16 cellular contexts compared by ENCODE assay signal in genomic region chr20:45487231-45487635, GRCh38. TPM values are rescaled to one million over a fixed set of nuclear protein-coding genes. Genes with fewer than 3 reads are reported as not detected.
DNase-seq lines count a peak whose midpoint lies in the region; ATAC-seq and TF ChIP-seq lines count a peak whose summit lies in the region.
"Had no signal": no experiment of that assay in that cellular context is flagged by ENCODE, and none has a peak within 500 bp of the region (broad histone marks: within the 10 kb centered on the region; RNA-seq: fewer than 3 reads in every experiment).

No MANE protein-coding gene starts in this region.

- no peak overlapping the region for H3K27ac Mint-ChIP-seq in activated CD8-positive, alpha-beta memory T cell treated with anti-CD3 and anti-CD28 coated beads, Interleukin-2, amount 10 ng/mL, durations not matched to agents 7 days and 5 days
- no peak overlapping the region for H3K27ac Mint-ChIP-seq in type B pancreatic cell

- CTCF ChIA-PET in activated CD8-positive, alpha-beta memory T cell treated with anti-CD3 and anti-CD28 coated beads, Interleukin-2, amount 10 ng/mL, durations not matched to agents 7 days and 5 days (lab: Charles Lee) = no interaction called here

- no peaks in the 10 kb centered on the region for H4K20me1 ChIP-seq in hepatocyte (ENCODE audit: insufficient read depth, poor library complexity, severe bottlenecking)

- no peak overlapping the region for H3K4me3 ChIP-seq in hepatocyte
- H3K4me3 ChIP-seq: skin epidermis had no signal

- no peak overlapping the region for H3K27ac ChIP-seq in hepatocyte
- H3K27ac ChIP-seq: skin epidermis had no signal

- H3K9me2 ChIP-seq in hepatocyte (replicated peaks; ENCODE audit: insufficient read depth) = no peaks in the 10 kb centered on the region

- no peak overlapping the region for H3K4me2 ChIP-seq in hepatocyte

- no peak overlapping the region for H2AFZ ChIP-seq in hepatocyte

- peaks cover 4% of the 10 kb centered on the region for H3K27me3 ChIP-seq in hepatocyte

- no peak for DNase-seq in activated CD8-positive, alpha-beta memory T cell treated with anti-CD3 and anti-CD28 coated beads, Interleukin-2, amount 10 ng/mL, durations not matched to agents 7 days and 5 days
- DNase-seq in activated CD8-positive, alpha-beta memory T cell treated with anti-CD3 and anti-CD28 coated beads, Interleukin-2, amount 50 U/mL, for 48 hours = no peak
- peak; percentile 59 for DNase-seq in NCI-H146 treated with DMSO at 0.1 percent for 48 hours (lab: John Stamatoyannopoulos, UW; ENCODE audit: unreplicated experiment)
- no peak for DNase-seq in hepatocyte (ENCODE audit: low spot score)
- DNase-seq in type B pancreatic cell (ENCODE audit: extremely low spot score, unreplicated experiment) = no peak
- no peak for DNase-seq in effector CD4-positive, alpha-beta T cell
- DNase-seq in SW 1271 (lab: John Stamatoyannopoulos, UW) = no peak
- DNase-seq in hypothalamus (lab: John Stamatoyannopoulos, UW) = no peak
- DNase-seq: activated effector memory CD4-positive, alpha-beta T cell treated with anti-CD3 and anti-CD28 coated beads, Interleukin-2, amount 50 U/mL, for 16 hours; AML-193; cerebellar nuclear complex; NCI-H1048; stimulated activated CD8-positive, alpha-beta memory T cell treated with anti-CD3 and anti-CD28 coated beads, Interleukin-4, amount 100 ng/mL, for 48 hours had no signal

- WGBS in hepatocyte (ENCODE audit: low lambda C conversion rate, missing lambda C conversion rate) = 33% methylated on average over 9 of the region's 20 CpGs

- no peaks in the 10 kb centered on the region for H3K36me3 Mint-ChIP-seq in activated CD8-positive, alpha-beta memory T cell treated with anti-CD3 and anti-CD28 coated beads, Interleukin-2, amount 10 ng/mL, durations not matched to agents 7 days and 5 days
- no peaks in the 10 kb centered on the region for H3K36me3 Mint-ChIP-seq in type B pancreatic cell

- H3K4me1 Mint-ChIP-seq in activated CD8-positive, alpha-beta memory T cell treated with anti-CD3 and anti-CD28 coated beads, Interleukin-2, amount 10 ng/mL, durations not matched to agents 7 days and 5 days = no peaks in the 10 kb centered on the region
- no peaks in the 10 kb centered on the region for H3K4me1 Mint-ChIP-seq in type B pancreatic cell (ENCODE audit: unreplicated experiment)

- TF ChIP-seq CTCF in hepatocyte (IDR thresholded peaks at IDR 0.05; ENCODE audit: poor library complexity) (peak; percentile 39), type B pancreatic cell (conservative IDR thresholded peaks at IDR 0.05) (peak; percentile 67)

- H3K27me3 Mint-ChIP-seq in activated CD8-positive, alpha-beta memory T cell treated with anti-CD3 and anti-CD28 coated beads, Interleukin-2, amount 10 ng/mL, durations not matched to agents 7 days and 5 days = peaks cover 52% of the 10 kb centered on the region
- peaks cover 4% of the 10 kb centered on the region for H3K27me3 Mint-ChIP-seq in type B pancreatic cell

- H3K9me3 Mint-ChIP-seq in activated CD8-positive, alpha-beta memory T cell treated with anti-CD3 and anti-CD28 coated beads, Interleukin-2, amount 10 ng/mL, durations not matched to agents 7 days and 5 days (ENCODE audit: low read depth) = no peaks in the 10 kb centered on the region
- H3K9me3 Mint-ChIP-seq in type B pancreatic cell = no peaks in the 10 kb centered on the region

- peak; percentile 20 for ATAC-seq in activated CD8-positive, alpha-beta memory T cell treated with anti-CD3 and anti-CD28 coated beads, Interleukin-2, amount 10 ng/mL, durations not matched to agents 7 days and 5 days

- H3K36me3 ChIP-seq in hepatocyte (replicated peaks; ENCODE audit: insufficient read depth, low read depth) = no peaks in the 10 kb centered on the region

- no peaks in the 10 kb centered on the region for H3K79me2 ChIP-seq in hepatocyte

- H3K4me1 ChIP-seq in hepatocyte (ENCODE audit: insufficient read depth) = no peaks in the 10 kb centered on the region

- H3K9me3 ChIP-seq in hepatocyte (ENCODE audit: low read depth) = no peaks in the 10 kb centered on the region

- no peak overlapping the region for H3K4me3 Mint-ChIP-seq in activated CD8-positive, alpha-beta memory T cell treated with anti-CD3 and anti-CD28 coated beads, Interleukin-2, amount 10 ng/mL, durations not matched to agents 7 days and 5 days
- H3K4me3 Mint-ChIP-seq in type B pancreatic cell = no peak overlapping the region

RNA-seq across cellular contexts. Expression of gene WFDC2, which starts 17.7 kb away (rescaled TPM):
- not detected for total RNA-seq in activated CD8-positive, alpha-beta memory T cell treated with anti-CD3 and anti-CD28 coated beads, Interleukin-2, amount 10 ng/mL, durations not matched to agents 7 days and 5 days
- 12.6 and 16.7 TPM in 2 replicates for total RNA-seq in hepatocyte
- 92.1 and 99.1 TPM in 2 replicates for polyA plus RNA-seq in hepatocyte
- 64.4 and 98.9 TPM in 2 replicates for total RNA-seq in type B pancreatic cell (ENCODE audit: low replicate concordance)
- total RNA-seq: mononuclear cell had no signal

RNA-seq across cellular contexts. Expression of gene SPINT3, which starts 28.2 kb away (rescaled TPM):
- total RNA-seq in activated CD8-positive, alpha-beta memory T cell treated with anti-CD3 and anti-CD28 coated beads, Interleukin-2, amount 10 ng/mL, durations not matched to agents 7 days and 5 days = not detected
- total RNA-seq in hepatocyte (not detected in 2 replicates), type B pancreatic cell (ENCODE audit: low replicate concordance) (not detected in 2 replicates)
- polyA plus RNA-seq in hepatocyte = not detected in 2 replicates
- total RNA-seq: frontal cortex, mononuclear cell had no signal

RNA-seq across cellular contexts. Expression of gene WFDC6, which starts 52.0 kb away (rescaled TPM):
- not detected for total RNA-seq in activated CD8-positive, alpha-beta memory T cell treated with anti-CD3 and anti-CD28 coated beads, Interleukin-2, amount 10 ng/mL, durations not matched to agents 7 days and 5 days
- not detected in 2 replicates for total RNA-seq in hepatocyte
- polyA plus RNA-seq in hepatocyte = not detected in 2 replicates
- total RNA-seq in type B pancreatic cell (ENCODE audit: low replicate concordance) = 0.50 TPM in 1 of 2 replicates, not detected in the other
- total RNA-seq: frontal cortex, mononuclear cell had no signal

RNA-seq across cellular contexts. Expression of gene EPPIN, which starts 60.0 kb away (rescaled TPM):
- not detected for total RNA-seq in activated CD8-positive, alpha-beta memory T cell treated with anti-CD3 and anti-CD28 coated beads, Interleukin-2, amount 10 ng/mL, durations not matched to agents 7 days and 5 days
- total RNA-seq in hepatocyte = not detected in 2 replicates
- not detected in 2 replicates for polyA plus RNA-seq in hepatocyte
- 0.24 TPM in 1 of 2 replicates, not detected in the other for total RNA-seq in type B pancreatic cell (ENCODE audit: low replicate concordance)
- total RNA-seq: frontal cortex, mononuclear cell had no signal

Comparison
In these comparisons a context has a peak if more than half of its experiments do, and no peak if none do; other contexts are left out.
1. RNA of gene WFDC2, which starts 17.7 kb away (total RNA-seq): 64.4 to 98.9 TPM in type B pancreatic cell and 12.6 to 16.7 TPM in hepatocyte; not detected in activated CD8-positive, alpha-beta memory T cell treated with anti-CD3 and anti-CD28 coated beads, Interleukin-2, amount 10 ng/mL, durations not matched to agents 7 days and 5 days; every median in the first group is over 10 times any median in the second.